In the genomic region with DNA sequence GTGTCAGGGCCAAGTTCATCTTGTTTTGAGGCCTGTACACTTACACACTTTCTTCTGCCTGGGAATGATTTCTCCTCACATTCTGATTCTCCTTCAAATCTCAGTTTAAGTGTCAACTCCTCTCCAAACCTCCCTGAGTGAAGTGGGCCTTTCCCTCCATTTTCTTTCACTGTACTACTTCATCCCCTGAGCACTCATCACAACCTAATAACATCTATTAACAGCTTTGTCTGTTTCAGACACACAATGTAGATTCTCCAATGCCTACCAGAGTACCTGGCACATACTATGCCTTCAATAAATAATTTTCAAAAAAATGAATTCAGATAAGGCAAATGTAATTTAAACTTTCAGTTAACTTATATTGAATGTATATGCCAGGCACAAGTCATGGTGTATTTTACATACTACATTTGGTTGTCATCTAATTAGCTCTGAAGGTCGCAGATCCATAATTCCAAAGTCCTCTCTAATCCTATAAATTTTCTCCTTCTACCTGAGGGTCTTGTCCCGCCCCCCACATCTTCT, we compare ENCODE assay signal across 8 cellular contexts. TPM values are rescaled to one million over a fixed set of nuclear protein-coding genes. Genes with fewer than 3 reads are reported as not detected.
A peak's percentile ranks its signal among the peaks of the same experiment; 100 is the strongest.
DNase-seq lines count a peak whose midpoint lies in the region; ATAC-seq and TF ChIP-seq lines count a peak whose summit lies in the region.

No MANE protein-coding gene starts in this region.

- no peaks in the 10 kb centered on the region for H3K27me3 ChIP-seq in Panc1 (ENCODE audit: control insufficient read depth, insufficient read depth, low read length)

- no peak for TF ChIP-seq CTCF in C4-2B (conservative IDR thresholded peaks at IDR 0.05)
- TF ChIP-seq CTCF in Panc1 (IDR thresholded peaks at IDR 0.05): no peak
- TF ChIP-seq CTCF in fibroblast of mammary gland (conservative IDR thresholded peaks at IDR 0.05; ENCODE audit: control insufficient read depth, insufficient read depth, low read depth, low read length): no peak

- POLR2A ChIA-PET in Panc1 (lab: Charles Lee): no interaction called here

- CTCF ChIA-PET in Panc1 (lab: Charles Lee): no interaction called here

- no peaks in the 10 kb centered on the region; the same call in 1 of the 2 replicates for H3K4me1 ChIP-seq in Panc1 (ENCODE audit: control insufficient read depth, insufficient read depth, low read length)

- DNase-seq in Panc1 (ENCODE audit: low read depth, low spot score) (no peak), fibroblast of mammary gland (ENCODE audit: low read depth) (no peak), sciatic nerve (ENCODE audit: low spot score) (no peak), pons (ENCODE audit: low spot score) (no peak), hypothalamus (lab: John Stamatoyannopoulos, UW) (no peak), GM19238 (ENCODE audit: insufficient read length, low spot score) (no peak)

- no peaks in the 10 kb centered on the region for H3K36me3 ChIP-seq in Panc1 (ENCODE audit: control insufficient read depth, insufficient read depth, low read length)

- peak overlapping the region; percentile 82 for H3K27ac ChIP-seq in C4-2B
- H3K27ac ChIP-seq in Panc1 (ENCODE audit: low read length): peak overlapping the region; percentile 41

- in situ Hi-C loops in Panc1 (cut with HindIII; ENCODE audit: low pct_unique_long_range_greater_than_20kb, low sequenced_read_pairs): no loop called here

- no TSS peak for BruUV-seq in Panc1 (replicated peaks; lab: Mats Ljungman, UMichigan)

- intact Hi-C loops in Panc1 (cut with micrococcal nuclease; ENCODE audit: unreplicated experiment) (no loop called here), sciatic nerve (cut with DNase I) (no loop called here)

- peak overlapping the region; percentile 83 to 85 for H3K4me3 ChIP-seq in Panc1 (ENCODE audit: low read depth in 2 of 2, low read length in 2 of 2)
- peak overlapping the region; percentile 90 for H3K4me3 ChIP-seq in fibroblast of mammary gland (ENCODE audit: control insufficient read depth, low read depth, low read length)

- H3K9me3 ChIP-seq in Panc1 (ENCODE audit: control insufficient read depth, insufficient read depth, low read depth, low read length): no peaks in the 10 kb centered on the region

- ATAC-seq in GM21723 (IDR thresholded peaks at IDR 0.05; ENCODE audit: unreplicated experiment) (peak; percentile 3), Panc1 (peak; percentile 63; the same call in 1 of the 2 replicates), sciatic nerve (peak; percentile 7)

RNA-seq across cellular contexts. Expression of gene COG6, which starts 0.4 kb away (rescaled TPM):
- 24.3 TPM for total RNA-seq in Panc1 (2021; ENCODE audit: unreplicated experiment)
- 18.3 TPM for polyA plus RNA-seq in Panc1 (2012; ENCODE audit: insufficient read length)
- 41.6 TPM for total RNA-seq in sciatic nerve

RNA-seq across cellular contexts. Expression of gene LHFPL6, which starts 52.1 kb away (rescaled TPM):
- 25.7 TPM for total RNA-seq in Panc1 (2021; ENCODE audit: unreplicated experiment)
- polyA plus RNA-seq in Panc1 (2012; ENCODE audit: insufficient read length): 21.9 TPM
- 146 TPM for total RNA-seq in sciatic nerve

Comparison
In these comparisons a context has a peak if more than half of its experiments do, and no peak if none do; other contexts are left out.
1. ATAC-seq: peak in every context shown above with its lines; median percentile 63 in Panc1; 7 in sciatic nerve; 3 in GM21723.